Comparison of ENCODE assay signal across 8 cellular contexts in genomic region chr15:49620174-49620573, GRCh38. TPM values are rescaled to one million over a fixed set of nuclear protein-coding genes. Genes with fewer than 3 reads are reported as not detected.
DNase-seq lines count a peak whose midpoint lies in the region; ATAC-seq, FAIRE-seq and TF ChIP-seq lines count a peak whose summit lies in the region.

No MANE protein-coding gene starts in this region.

- H3K9me2 ChIP-seq in Karpas-422 (replicated peaks; ENCODE audit: insufficient read depth, low read length): no peaks in the 10 kb centered on the region

- peak overlapping the region; percentile 95 for H3K4me3 Mint-ChIP-seq in astrocyte (ENCODE audit: unreplicated experiment)

- peaks cover 20% of the 10 kb centered on the region for H3K4me1 ChIP-seq in Karpas-422 (ENCODE audit: low read length)
- H3K4me1 ChIP-seq in astrocyte (ENCODE audit: insufficient read depth, low read length): peaks cover 12% of the 10 kb centered on the region
- H3K4me1 ChIP-seq in iPS-15b (ENCODE audit: control insufficient read depth, insufficient read depth, low read length): no peaks in the 10 kb centered on the region
- peaks cover 32% of the 10 kb centered on the region for H3K4me1 ChIP-seq in smooth muscle cell (ENCODE audit: low read depth)

- peaks cover 4% of the 10 kb centered on the region for H3K36me3 Mint-ChIP-seq in astrocyte (ENCODE audit: low read depth, unreplicated experiment)

- peak overlapping the region; percentile 72 for H3K9ac ChIP-seq in Karpas-422 (ENCODE audit: low read length)
- peak overlapping the region; percentile 95 for H3K9ac ChIP-seq in astrocyte (ENCODE audit: low read length)
- H3K9ac ChIP-seq in iPS-15b (ENCODE audit: low read depth, low read length): peak overlapping the region; percentile 70
- peak overlapping the region; percentile 87 for H3K9ac ChIP-seq in smooth muscle cell (ENCODE audit: low read depth)

- H3K27me3 ChIP-seq in GM06990 (replicated peaks; ENCODE audit: control insufficient read depth, insufficient read depth, low read length) (no peaks in the 10 kb centered on the region), Karpas-422 (ENCODE audit: low read length) (no peaks in the 10 kb centered on the region), astrocyte (ENCODE audit: insufficient read depth, low read length) (no peaks in the 10 kb centered on the region), iPS-15b (ENCODE audit: control insufficient read depth, insufficient read depth, low read length) (no peaks in the 10 kb centered on the region), smooth muscle cell (ENCODE audit: low read depth) (no peaks in the 10 kb centered on the region)

- peak overlapping the region; percentile 89 for H3K27ac Mint-ChIP-seq in astrocyte (ENCODE audit: unreplicated experiment)

- 19% methylated on average over 5 of the region's 5 CpGs for WGBS in smooth muscle cell (ENCODE audit: low lambda C conversion rate)

- DNase-seq in GM06990 (ENCODE audit: extremely low read depth, insufficient read length): no peak
- DNase-seq in Karpas-422: peak; percentile 55
- DNase-seq in astrocyte (ENCODE audit: low read depth): peak; percentile 35
- DNase-seq in smooth muscle cell (lab: John Stamatoyannopoulos, UW; ENCODE audit: unreplicated experiment): no peak
- no peak for DNase-seq in HPDE6-E6E7 (ENCODE audit: extremely low spot score)

- peak overlapping the region; percentile 84 for H2AFZ ChIP-seq in Karpas-422 (ENCODE audit: low read length)
- H2AFZ ChIP-seq in astrocyte (ENCODE audit: low read depth, low read length): peak overlapping the region; percentile 77
- peak overlapping the region; percentile 84 for H2AFZ ChIP-seq in smooth muscle cell (ENCODE audit: low read depth)

- ATAC-seq in HG03280 (IDR thresholded peaks at IDR 0.05; ENCODE audit: unreplicated experiment) (no peak), HG03097 (IDR thresholded peaks at IDR 0.05; ENCODE audit: low FRiP score, unreplicated experiment) (no peak)

- H3F3A ChIP-seq in smooth muscle cell (ENCODE audit: low read depth): peaks cover 8% of the 10 kb centered on the region

- H3K9me3 Mint-ChIP-seq in astrocyte (ENCODE audit: unreplicated experiment): peaks cover 10% of the 10 kb centered on the region

- H3K79me2 ChIP-seq in Karpas-422 (ENCODE audit: low read length): peaks cover 41% of the 10 kb centered on the region
- peaks cover 37% of the 10 kb centered on the region for H3K79me2 ChIP-seq in astrocyte (ENCODE audit: insufficient read depth, low read length)
- peaks cover 38% of the 10 kb centered on the region for H3K79me2 ChIP-seq in smooth muscle cell (ENCODE audit: low read depth)

- no peak for FAIRE-seq in astrocyte (lab: Jason Lieb, UNC)

- peak overlapping the region; percentile 87 for H3K4me3 ChIP-seq in GM06990 (replicated peaks; ENCODE audit: low read depth, low read length)
- peak overlapping the region; percentile 76 for H3K4me3 ChIP-seq in Karpas-422 (ENCODE audit: low read length)
- H3K4me3 ChIP-seq in astrocyte (ENCODE audit: insufficient read depth, low read depth, low read length): peak overlapping the region; percentile 90
- peak overlapping the region; percentile 88 for H3K4me3 ChIP-seq in iPS-15b (ENCODE audit: low read depth, low read length)
- H3K4me3 ChIP-seq in smooth muscle cell: peak overlapping the region; percentile 94

- 0 out of 2 replicates have a peak, but pooled peaks cover 7% of the 10 kb centered on the region for H3K9me3 ChIP-seq in Karpas-422 (ENCODE audit: low read length)
- H3K9me3 ChIP-seq in astrocyte (ENCODE audit: insufficient read depth, low read depth, low read length): peaks cover 1% of the 10 kb centered on the region
- H3K9me3 ChIP-seq in iPS-15b (ENCODE audit: control insufficient read depth, insufficient read depth, low read length): no peaks in the 10 kb centered on the region
- H3K9me3 ChIP-seq in smooth muscle cell (replicated peaks; ENCODE audit: low read depth): peaks cover 2% of the 10 kb centered on the region

- H4K20me1 ChIP-seq in Karpas-422 (ENCODE audit: insufficient read depth, low read depth, low read length): no peaks in the 10 kb centered on the region
- no peaks in the 10 kb centered on the region for H4K20me1 ChIP-seq in astrocyte (ENCODE audit: insufficient read depth, low read length)
- no peaks in the 10 kb centered on the region for H4K20me1 ChIP-seq in smooth muscle cell (ENCODE audit: low read depth)

- peaks cover 27% of the 10 kb centered on the region for H3K4me1 Mint-ChIP-seq in astrocyte (ENCODE audit: low read depth, unreplicated experiment)

- H3K4me2 ChIP-seq in Karpas-422 (ENCODE audit: low read depth, low read length, poor library complexity, severe bottlenecking): peak overlapping the region; percentile 80
- peak overlapping the region; percentile 83 for H3K4me2 ChIP-seq in astrocyte (ENCODE audit: low read length)
- peak overlapping the region; percentile 87 for H3K4me2 ChIP-seq in smooth muscle cell

- peak overlapping the region; percentile 29; the same call in 1 of the 2 replicates for H3K27ac ChIP-seq in Karpas-422 (ENCODE audit: low read length)
- H3K27ac ChIP-seq in astrocyte (ENCODE audit: low read depth, low read length): peak overlapping the region; percentile 85
- H3K27ac ChIP-seq in smooth muscle cell (ENCODE audit: low read depth): peak overlapping the region; percentile 98

- H3K36me3 ChIP-seq in GM06990 (ENCODE audit: control insufficient read depth, insufficient read depth, low read length) (no peaks in the 10 kb centered on the region), Karpas-422 (ENCODE audit: insufficient read depth, low read length) (peaks cover 26% of the 10 kb centered on the region), astrocyte (ENCODE audit: insufficient read depth, low read length) (no peaks in the 10 kb centered on the region), iPS-15b (ENCODE audit: control insufficient read depth, insufficient read depth, low read length) (no peaks in the 10 kb centered on the region), smooth muscle cell (ENCODE audit: low read depth) (no peaks in the 10 kb centered on the region)

- TF ChIP-seq CTCF in GM06990 (IDR thresholded peaks at IDR 0.05; ENCODE audit: insufficient read depth, low read length, poor library complexity, severe bottlenecking) (no peak), astrocyte (IDR thresholded peaks at IDR 0.05; ENCODE audit: insufficient read depth, low read depth, low read length) (no peak), smooth muscle cell (IDR thresholded peaks at IDR 0.05; ENCODE audit: borderline replicate concordance, insufficient read depth, poor library complexity, severe bottlenecking) (no peak)

- H3K27me3 Mint-ChIP-seq in astrocyte (ENCODE audit: low read depth, unreplicated experiment): no peaks in the 10 kb centered on the region

RNA-seq across cellular contexts. Expression of gene FAM227B, which starts 0.4 kb away (rescaled TPM):
- total RNA-seq in Karpas-422 (2014; rRNA removed; shearing (Covaris generic); ENCODE audit: low replicate concordance): 4.4 and 7.9 TPM in 2 replicates
- total RNA-seq in astrocyte (4.0 and 5.7 TPM in 2 replicates), smooth muscle cell (7.5 and 18.2 TPM in 2 replicates)
- 7.4 and 9.7 TPM in 2 replicates for polyA plus RNA-seq in smooth muscle cell

RNA-seq across cellular contexts. Expression of gene DTWD1, which starts 0.7 kb away (rescaled TPM):
- 20.6 and 29.8 TPM in 2 replicates for total RNA-seq in Karpas-422 (2014; rRNA removed; shearing (Covaris generic); ENCODE audit: low replicate concordance)
- total RNA-seq in astrocyte: 21.1 and 21.9 TPM in 2 replicates
- 99.3 and 127 TPM in 2 replicates for total RNA-seq in smooth muscle cell
- polyA plus RNA-seq in smooth muscle cell: 64.1 and 65.4 TPM in 2 replicates

Comparison
In these comparisons a context has a peak if more than half of its experiments do, and no peak if none do; other contexts are left out.
1. DNase-seq: peak in Karpas-422 (single experiment) and astrocyte (single experiment); none in GM06990 (single experiment), smooth muscle cell (single experiment) and HPDE6-E6E7 (single experiment).
2. H3K27ac ChIP-seq: peak in every context shown above with its lines; median percentile 98 in smooth muscle cell; 85 in astrocyte; 29 in Karpas-422.
3. Peak in every context shown above with its lines, with median percentiles within 50 percentile points of each other: H3K4me3 ChIP-seq, H2AFZ ChIP-seq, H3K4me2 ChIP-seq and H3K9ac ChIP-seq.